ENCODE assay signal across 1 cellular context in genomic region chr19:19866599-19867248, GRCh38.
TF ChIP-seq lines count a peak whose summit lies in the region.

No MANE protein-coding gene starts in this region.

TF ChIP-seq in K562, 482 proteins besides CTCF, POLR2A, EP300 and RAD21 (continued from another document and continues in another):
- TF ChIP-seq E2F6 (IDR thresholded peaks at IDR 0.05; ENCODE audit: borderline replicate concordance in 1 of 2, extremely low read depth in 1 of 2, insufficient read depth in 1 of 2, insufficient read length in 1 of 2, low read depth in 1 of 2, low read length in 1 of 2, poor library complexity in 1 of 2, severe bottlenecking in 1 of 2) (peak in 1 of 2 experiments; percentile 29), HCFC1 (IDR thresholded peaks at IDR 0.05; ENCODE audit: low read depth, low read length) (no peak), FOXA3 (CRISPR knock-in tag; conservative IDR thresholded peaks at IDR 0.05 in 1 of 2, IDR thresholded peaks at IDR 0.05 in 1 of 2) (0 out of 4 replicates have a peak, but pooled peaks of 1 of the 2 experiments have one; percentile 34), HDAC3 (IDR thresholded peaks at IDR 0.05; ENCODE audit: borderline replicate concordance, partially characterized antibody) (no peak), MYBL2 (IDR thresholded peaks at IDR 0.05; ENCODE audit: low read depth) (peak; percentile 81), MYBL2 (CRISPR knock-in tag; IDR thresholded peaks at IDR 0.05; ENCODE audit: borderline replicate concordance) (no peak), NR2C2 (CRISPR knock-in tag; IDR thresholded peaks at IDR 0.05) (no peak), NR2C2 (tag; IDR thresholded peaks at IDR 0.05) (peak; percentile 78), ZNF77 (CRISPR knock-in tag; IDR thresholded peaks at IDR 0.05) (no peak), PRDM10 (IDR thresholded peaks at IDR 0.05; ENCODE audit: partially characterized antibody) (peak; percentile 30), ARID1B (IDR thresholded peaks at IDR 0.05) (0 out of 2 replicates have a peak, but pooled peaks have one; percentile 19), MLLT1 (IDR thresholded peaks at IDR 0.05) (0 out of 4 replicates have a peak, but pooled peaks of 1 of the 2 experiments have one; percentile 45), NR2C1 (IDR thresholded peaks at IDR 0.05) (peak; percentile 52; the same call in 1 of the 2 replicates), NR2C1 (tag; IDR thresholded peaks at IDR 0.05) (peak; percentile 33; the same call in 1 of the 2 replicates), ATF1 (CRISPR knock-in tag; IDR thresholded peaks at IDR 0.05) (no peak), ATF1 (tag; IDR thresholded peaks at IDR 0.05) (peak; percentile 17; the same call in 1 of the 2 replicates), ZNF445 (CRISPR knock-in tag; IDR thresholded peaks at IDR 0.05; ENCODE audit: low read depth) (no peak), U2AF1 (optimal IDR thresholded peaks at IDR 0.05; ENCODE audit: low read depth, low read length) (no peak), ETV6 (IDR thresholded peaks at IDR 0.05; ENCODE audit: borderline replicate concordance in 1 of 2, low read depth in 2 of 2, low read length in 1 of 2) (no peak), ETV6 (CRISPR knock-in tag; IDR thresholded peaks at IDR 0.05; ENCODE audit: borderline replicate concordance) (no peak), SRF (CRISPR knock-in tag; IDR thresholded peaks at IDR 0.05) (peak in 1 of 2 experiments; percentile 49; a peak in 1 of 4 replicates), FOXK2 (conservative IDR thresholded peaks at IDR 0.05 in 1 of 2, IDR thresholded peaks at IDR 0.05 in 1 of 2; ENCODE audit: low read depth in 2 of 2) (peak; percentile 17 to 36; a peak in 1 of 4 replicates), MEF2A (IDR thresholded peaks at IDR 0.05; ENCODE audit: control insufficient read depth, low read depth, low read length) (no peak), ETV5 (CRISPR knock-in tag; IDR thresholded peaks at IDR 0.05; ENCODE audit: low read depth) (no peak), PCBP2 (IDR thresholded peaks at IDR 0.05; ENCODE audit: low read depth, low read length, poor library complexity, severe bottlenecking) (no peak), ELF2 (CRISPR knock-in tag; IDR thresholded peaks at IDR 0.05) (no peak), BCOR (IDR thresholded peaks at IDR 0.05) (no peak), PBX2 (CRISPR knock-in tag; IDR thresholded peaks at IDR 0.05; ENCODE audit: low read depth) (no peak), PBX2 (tag; conservative IDR thresholded peaks at IDR 0.05; ENCODE audit: low read depth) (no peak), MYC (IDR thresholded peaks at IDR 0.05; ENCODE audit: low read depth, low read length) (0 out of 2 replicates have a peak, but pooled peaks have one; percentile 12), MYC (CRISPR knock-in tag; IDR thresholded peaks at IDR 0.05; ENCODE audit: borderline replicate concordance, low read depth) (no peak), THRAP3 (IDR thresholded peaks at IDR 0.05; ENCODE audit: borderline replicate concordance) (no peak), IRF9 (tag; IDR thresholded peaks at IDR 0.05) (no peak), ZSCAN32 (CRISPR knock-in tag; IDR thresholded peaks at IDR 0.05) (no peak), CHD1 (IDR thresholded peaks at IDR 0.05; ENCODE audit: low read length) (peak; percentile 1), SOX6 (IDR thresholded peaks at IDR 0.05) (0 out of 2 replicates have a peak, but pooled peaks have one; percentile 9), CHAMP1 (IDR thresholded peaks at IDR 0.05) (no peak), TSHZ1 (CRISPR knock-in tag; IDR thresholded peaks at IDR 0.05) (0 out of 2 replicates have a peak, but pooled peaks have one; percentile 18)
